In genomic region chrX:74902806-74903205, GRCh38 we compare ENCODE assay signal across 21 cellular contexts.
A peak's percentile ranks its signal among the peaks of the same experiment; 100 is the strongest.
DNase-seq lines count a peak whose midpoint lies in the region; ATAC-seq lines count a peak whose summit lies in the region.
"Had no signal": no experiment of that assay in that cellular context is flagged by ENCODE, and none has a peak within 500 bp of the region (broad histone marks: within the 10 kb centered on the region; RNA-seq: fewer than 3 reads in every experiment).

No MANE protein-coding gene starts in this region.

- DNase-seq in SIG-M5 treated with dmso at 0.1 percent for 504 hours (lab: John Stamatoyannopoulos, UW; ENCODE audit: unreplicated experiment) = peak; percentile 15
- no peak for DNase-seq in SIG-M5 (lab: John Stamatoyannopoulos, UW)
- peak; percentile 27 for DNase-seq in NCI-H345 treated with DMSO at 0.1 percent for 48 hours (lab: John Stamatoyannopoulos, UW; ENCODE audit: unreplicated experiment)
- DNase-seq in left kidney (ENCODE audit: low read depth, low spot score) = peak; percentile 11
- DNase-seq in AML-193 (lab: John Stamatoyannopoulos, UW) = no peak
- no peak for DNase-seq in central memory CD4-positive, alpha-beta T cell
- DNase-seq: activated CD4-positive, alpha-beta T cell treated with anti-CD3 and anti-CD28 coated beads for 1 hour; activated naive CD4-positive, alpha-beta T cell treated with anti-CD3 and anti-CD28 coated beads, Interleukin-2, amount 50 U/mL, for 16 hours; anterior cingulate cortex; BE2C; caudate nucleus; left ventricle myocardium inferior; NCI-H1694 treated with DMSO at 0.1 percent for 48 hours; NCI-H524 treated with DMSO at 0.1 percent for 48 hours; nephron progenitor cell; right lobe of liver; T-helper 1 cell had no signal

- ATAC-seq in GM21723 (IDR thresholded peaks at IDR 0.05; ENCODE audit: unreplicated experiment) (no peak), GM21423 (IDR thresholded peaks at IDR 0.05; ENCODE audit: unreplicated experiment) (no peak)
- ATAC-seq: A549, HCT116 had no signal

Comparison
In these comparisons a context has a peak if more than half of its experiments do, and no peak if none do; other contexts are left out.
1. DNase-seq: peak in SIG-M5 treated with dmso at 0.1 percent for 504 hours (single experiment), NCI-H345 treated with DMSO at 0.1 percent for 48 hours (single experiment) and left kidney (single experiment); none in SIG-M5 (single experiment), AML-193 (0 of 2) and central memory CD4-positive, alpha-beta T cell (single experiment).